Comparison of ENCODE assay signal across 18 cellular contexts in the genomic region with DNA sequence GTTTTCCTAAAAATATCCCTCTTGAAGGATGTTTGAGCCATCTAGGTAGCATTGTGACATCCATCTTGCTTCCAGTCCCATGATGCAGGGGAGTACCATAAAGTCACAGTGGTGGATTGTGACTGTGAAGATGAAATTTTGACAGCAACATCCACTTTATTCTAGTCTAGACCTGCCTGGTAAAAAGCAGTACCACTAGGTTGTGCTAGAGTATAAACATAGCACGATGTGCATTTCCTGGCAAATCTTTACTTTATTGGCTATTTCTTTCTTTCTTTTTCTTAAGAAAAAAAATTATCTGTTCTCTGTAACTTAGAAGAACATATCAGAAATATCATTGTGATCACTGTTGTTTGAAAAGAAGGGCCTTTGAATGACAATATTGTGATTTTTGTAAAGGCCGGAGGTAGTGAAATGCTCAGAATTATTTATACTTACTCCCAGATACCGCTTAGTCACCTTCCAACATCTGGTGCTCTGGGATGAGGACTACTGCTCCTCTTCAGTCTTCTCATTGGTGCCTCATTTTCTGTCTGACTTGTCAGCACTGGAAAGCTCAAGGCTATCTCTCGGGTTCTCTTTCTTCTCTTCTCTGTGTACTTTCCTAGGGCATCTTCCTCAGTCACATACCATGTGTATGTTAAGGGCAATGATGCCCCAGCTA. TPM values are rescaled to one million over a fixed set of nuclear protein-coding genes. Genes with fewer than 3 reads are reported as not detected.
DNase-seq lines count a peak whose midpoint lies in the region; ATAC-seq and TF ChIP-seq lines count a peak whose summit lies in the region.
"Had no signal": no experiment of that assay in that cellular context is flagged by ENCODE, and none has a peak within 500 bp of the region (broad histone marks: within the 10 kb centered on the region; RNA-seq: fewer than 3 reads in every experiment).

No MANE protein-coding gene starts in this region.

- H3K4me3 ChIP-seq in dorsolateral prefrontal cortex (no peak overlapping the region), foreskin fibroblast (ENCODE audit: low read depth in 1 of 2, low read length in 2 of 2) (no peak overlapping the region)
- H3K4me3 ChIP-seq: BLaER1 treated with 17β-estradiol and CSF1 and Interleukin-3, amounts not matched to agents 10 nM and 100 nM; heart left ventricle; left lung had no signal

- intact Hi-C loops in dorsolateral prefrontal cortex (cut with DNase I) = no loop called here
- intact Hi-C loops in sciatic nerve (cut with DNase I) = no loop called here

- TF ChIP-seq CTCF in dorsolateral prefrontal cortex (IDR thresholded peaks at IDR 0.05 in 54 of 56, conservative IDR thresholded peaks at IDR 0.05 in 2 of 56; ENCODE audit: low read depth in 1 of 56, partially characterized antibody in 56 of 56) (peak in 45 of 56 donors; percentile 15 to 57 (median 40)), foreskin fibroblast (IDR thresholded peaks at IDR 0.05; ENCODE audit: low read depth, low read length) (no peak)

- in situ Hi-C loops in G401 (cut with HindIII; ENCODE audit: low sequenced_read_pairs) = no loop called here

- ATAC-seq in sciatic nerve = no peak
- ATAC-seq: activated CD4-positive, alpha-beta T cell treated with anti-CD3 and anti-CD28 coated beads for 36 hours; heart left ventricle; left lung had no signal

- no peak overlapping the region for H3K27ac ChIP-seq in dorsolateral prefrontal cortex
- H3K27ac ChIP-seq: BLaER1 treated with 17β-estradiol and CSF1 and Interleukin-3, amounts not matched to agents 10 nM and 100 nM; heart left ventricle; left lung; parathyroid adenoma had no signal

- DNase-seq in G401 (ENCODE audit: low spot score) = peak; percentile 48
- DNase-seq in NCI-H1694 (lab: John Stamatoyannopoulos, UW) = peak; percentile 18
- DNase-seq in dorsolateral prefrontal cortex = no peak
- DNase-seq in pons (ENCODE audit: low spot score) = peak; percentile 1
- DNase-seq in sciatic nerve (ENCODE audit: low spot score) = no peak
- DNase-seq in GM19240 (ENCODE audit: insufficient read length, low spot score) = no peak
- no peak for DNase-seq in foreskin fibroblast
- DNase-seq in activated CD8-positive, alpha-beta memory T cell treated with anti-CD3 and anti-CD28 coated beads for 24 hours = no peak
- DNase-seq: activated CD4-positive, alpha-beta T cell treated with anti-CD3 and anti-CD28 coated beads for 36 hours; effector CD8-positive, alpha-beta T cell; heart left ventricle; left lung; NCI-H1417 treated with DMSO at 0.1 percent for 48 hours; NK-92 treated with Interleukin-12 subunit alpha and Interleukin-12 subunit beta, amount 100 ng/mL, for 24 hours; stimulated activated CD4-positive, alpha-beta T cell treated with anti-CD3 and anti-CD28 coated beads, Interleukin-2, amount 100 ng/mL, for 24 hours; stimulated activated naive CD4-positive, alpha-beta T cell had no signal

- H3K27me3 ChIP-seq in dorsolateral prefrontal cortex = peaks cover 0 to 3% (median 0%) of the 10 kb centered on the region in 45 donors
- H3K27me3 ChIP-seq: BLaER1 treated with 17β-estradiol and CSF1 and Interleukin-3, amounts not matched to agents 10 nM and 100 nM; left lung had no signal

RNA-seq across cellular contexts. Expression of a gene that starts 35.6 kb away (rescaled TPM):
- total RNA-seq in G401 (2014; rRNA removed; shearing (Covaris generic)) = not detected in 2 replicates
- total RNA-seq in dorsolateral prefrontal cortex = 1 to 10 TPM in 63 of 120 experiments, under 1 TPM in 57; 0.26 to 2.4 (median 1.1) TPM
- total RNA-seq in sciatic nerve = 0.49 TPM

Comparison
In these comparisons a context has a peak if more than half of its experiments do, and no peak if none do; other contexts are left out.
1. DNase-seq: peak in G401 (single experiment), NCI-H1694 (single experiment) and pons (single experiment); none in dorsolateral prefrontal cortex (0 of 10), sciatic nerve (single experiment), GM19240 (single experiment), foreskin fibroblast (0 of 2) and activated CD8-positive, alpha-beta memory T cell treated with anti-CD3 and anti-CD28 coated beads for 24 hours (single experiment).